16 cellular contexts compared by ENCODE assay signal in genomic region chrX:20967725-20968124, GRCh38.
A peak's percentile ranks its signal among the peaks of the same experiment; 100 is the strongest.
DNase-seq lines count a peak whose midpoint lies in the region; ATAC-seq and TF ChIP-seq lines count a peak whose summit lies in the region.
"Had no signal": no experiment of that assay in that cellular context is flagged by ENCODE, and none has a peak within 500 bp of the region (broad histone marks: within the 10 kb centered on the region; RNA-seq: fewer than 3 reads in every experiment).

No MANE protein-coding gene starts in this region.

- H3K4me3 ChIP-seq in effector memory CD4-positive, alpha-beta T cell (ENCODE audit: insufficient read depth, low read depth, low read length, poor library complexity, severe bottlenecking) = no peak overlapping the region
- H3K4me3 ChIP-seq: GM12878, GM23338, K562 had no signal

- H3K27ac ChIP-seq in effector memory CD4-positive, alpha-beta T cell (ENCODE audit: insufficient read depth, low read length, poor library complexity, severe bottlenecking) = no peak overlapping the region

- H3K27me3 ChIP-seq in effector memory CD4-positive, alpha-beta T cell (replicated peaks; ENCODE audit: control insufficient read depth, insufficient read depth, low read length, poor library complexity, severe bottlenecking) = no peaks in the 10 kb centered on the region

- no peak for TF ChIP-seq CTCF in progenitor cell of endocrine pancreas (IDR thresholded peaks at IDR 0.05; ENCODE audit: unreplicated experiment)

- H3K36me3 Mint-ChIP-seq in progenitor cell of endocrine pancreas (ENCODE audit: insufficient read depth) = peaks cover 8% of the 10 kb centered on the region

- DNase-seq in NCI-H1417 (lab: John Stamatoyannopoulos, UW) = peak in 2 of 3 experiments; percentile 32 to 77
- no peak for DNase-seq in NCI-H1417 treated with DMSO at 0.1 percent for 48 hours (lab: John Stamatoyannopoulos, UW)
- DNase-seq in NCI-H146 (lab: John Stamatoyannopoulos, UW) = peak; percentile 3
- peak; percentile 91 for DNase-seq in NCI-H748 (lab: John Stamatoyannopoulos, UW; ENCODE audit: unreplicated experiment)
- no peak for DNase-seq in progenitor cell of endocrine pancreas (ENCODE audit: low spot score, unreplicated experiment)
- no peak for DNase-seq in effector memory CD4-positive, alpha-beta T cell
- DNase-seq in hippocampal formation (lab: John Stamatoyannopoulos, UW) = no peak
- DNase-seq: 8988T, C1 segment of cervical spinal cord, DMS79, NCI-H524 treated with DMSO at 0.1 percent for 48 hours had no signal

- H3K27ac Mint-ChIP-seq in progenitor cell of endocrine pancreas = peak overlapping the region; percentile 15
- H3K27ac Mint-ChIP-seq: GM23338 had no signal

- H3K9me3 Mint-ChIP-seq in progenitor cell of endocrine pancreas (ENCODE audit: low read depth) = peaks cover 17% of the 10 kb centered on the region
- H3K9me3 Mint-ChIP-seq: GM23338 had no signal

- H3K4me1 Mint-ChIP-seq in progenitor cell of endocrine pancreas (ENCODE audit: low read depth) = peaks cover 30% of the 10 kb centered on the region

- no peaks in the 10 kb centered on the region for H3K27me3 Mint-ChIP-seq in progenitor cell of endocrine pancreas

- no peaks in the 10 kb centered on the region for H3K4me1 ChIP-seq in effector memory CD4-positive, alpha-beta T cell (ENCODE audit: control insufficient read depth, insufficient read depth, low read length, poor library complexity, severe bottlenecking)

- no peak for ATAC-seq in activated CD4-positive, CD25-positive, alpha-beta regulatory T cell treated with anti-CD3 and anti-CD28 coated beads, Interleukin-2, amount 50 U/mL, for 24 hours
- ATAC-seq: GM12878, GM23338, K562, SK-N-SH treated with all-trans-retinoic acid at 6 μM for 48 hours had no signal

- no peaks in the 10 kb centered on the region for H3K9me3 ChIP-seq in effector memory CD4-positive, alpha-beta T cell (ENCODE audit: control insufficient read depth, low read length)

- no peaks in the 10 kb centered on the region for H3K36me3 ChIP-seq in effector memory CD4-positive, alpha-beta T cell (ENCODE audit: control insufficient read depth, insufficient read depth, low read length)

- peak overlapping the region; percentile 14 for H3K4me3 Mint-ChIP-seq in progenitor cell of endocrine pancreas (ENCODE audit: low read depth)
- H3K4me3 Mint-ChIP-seq: GM23338 had no signal

Comparison
In these comparisons a context has a peak if more than half of its experiments do, and no peak if none do; other contexts are left out.
1. DNase-seq: peak in NCI-H1417 (2 of 3), NCI-H146 (single experiment) and NCI-H748 (single experiment); none in NCI-H1417 treated with DMSO at 0.1 percent for 48 hours (single experiment), progenitor cell of endocrine pancreas (single experiment), effector memory CD4-positive, alpha-beta T cell (0 of 3) and hippocampal formation (0 of 2).